Comparison of ENCODE assay signal across 8 cellular contexts in the genomic region with DNA sequence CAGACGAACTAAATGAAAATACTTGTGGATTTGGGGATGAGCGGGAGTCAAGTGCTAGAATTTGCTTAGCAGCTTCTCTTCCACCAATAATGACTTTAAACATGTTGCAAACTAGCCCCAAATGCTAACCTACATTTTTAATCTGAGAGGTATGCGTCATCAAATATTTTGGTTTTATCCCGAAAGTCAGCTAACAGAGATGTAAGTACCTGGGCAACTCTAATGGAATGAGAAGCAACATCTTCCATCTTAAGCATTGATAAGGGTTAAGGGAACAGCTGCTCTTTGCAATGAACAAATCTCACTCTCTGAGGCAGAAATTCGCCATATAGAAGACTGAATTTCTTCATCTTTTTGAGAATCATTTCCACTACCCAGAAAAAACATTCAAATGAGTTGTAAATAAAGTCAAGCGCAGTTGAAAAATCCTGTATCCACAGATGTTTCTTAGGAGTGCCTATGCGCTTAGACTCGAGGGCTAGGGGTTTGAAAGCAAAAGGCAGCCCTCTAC. TPM values are rescaled to one million over a fixed set of nuclear protein-coding genes. Genes with fewer than 3 reads are reported as not detected.
DNase-seq lines count a peak whose midpoint lies in the region; ATAC-seq and TF ChIP-seq lines count a peak whose summit lies in the region.

No MANE protein-coding gene starts in this region.

- no peaks in the 10 kb centered on the region for H3K9me3 ChIP-seq in gastroesophageal sphincter
- no peaks in the 10 kb centered on the region for H3K9me3 ChIP-seq in skeletal muscle satellite cell (replicated peaks; ENCODE audit: low read length)

- H3K4me1 ChIP-seq in gastroesophageal sphincter (peaks cover 8 to 38% (median 25%) of the 10 kb centered on the region in 3 donors), skeletal muscle satellite cell (ENCODE audit: control insufficient read depth, insufficient read depth, low read length) (peaks cover 20% of the 10 kb centered on the region)

- TF ChIP-seq EP300 in gastroesophageal sphincter (IDR thresholded peaks at IDR 0.05): no peak

- H3K36me3 ChIP-seq in H7 (replicated peaks; ENCODE audit: control insufficient read depth, insufficient read depth, low read length): no peaks in the 10 kb centered on the region
- peaks cover 0 to 6% of the 10 kb centered on the region in 2 donors for H3K36me3 ChIP-seq in gastroesophageal sphincter
- H3K36me3 ChIP-seq in skeletal muscle satellite cell (ENCODE audit: insufficient read depth, low read length): peaks cover 7% of the 10 kb centered on the region

- H3K4me2 ChIP-seq in skeletal muscle satellite cell (ENCODE audit: low read length): peak overlapping the region; percentile 96

- H3K27me3 ChIP-seq in H7 (ENCODE audit: control insufficient read depth, insufficient read depth, low read length): peaks cover 4% of the 10 kb centered on the region
- no peaks in the 10 kb centered on the region for H3K27me3 ChIP-seq in gastroesophageal sphincter
- peaks cover 11% of the 10 kb centered on the region for H3K27me3 ChIP-seq in skeletal muscle satellite cell (ENCODE audit: control insufficient read depth, insufficient read depth, low read length)

- DNase-seq in H7 (no peak), RKO (ENCODE audit: low spot score) (no peak), GM10248 (ENCODE audit: extremely low spot score) (no peak)
- no peak for DNase-seq in stimulated activated CD4-positive, alpha-beta T cell treated with anti-CD3 and anti-CD28 coated beads, Interleukin-4, amount 100 ng/mL, for 1 hour

- CTCF ChIA-PET in GM10248 (lab: Yijun Ruan, JAX): interaction anchor here (0.7 to 8.1 kb wide), 5 partner anchors 10 to 1188 kb away, joined by 3 to 97 read pairs (median 47); no protein-coding TSS in a partner anchor

- TF ChIP-seq POLR2A in gastroesophageal sphincter (IDR thresholded peaks at IDR 0.05): no peak

- H3K4me3 ChIP-seq in H7 (ENCODE audit: insufficient read depth, low read depth, low read length) (peak overlapping the region; percentile 32), WI38 (ENCODE audit: low read depth, low read length) (peak overlapping the region; percentile 59), gastroesophageal sphincter (peak overlapping the region; percentile 45 to 78), skeletal muscle satellite cell (ENCODE audit: low read length) (peak overlapping the region; percentile 73)

- H3K27ac ChIP-seq in gastroesophageal sphincter: peak overlapping the region; percentile 79 to 98 (median 89)

- peak overlapping the region; percentile 70 for H3K9ac ChIP-seq in skeletal muscle satellite cell (ENCODE audit: low read depth, low read length)

- 39 to 45% methylated on average over 8 of the region's 8 CpGs for WGBS in gastroesophageal sphincter (ENCODE audit: low coverage in 1 of 2), 2 donors

- TF ChIP-seq CTCF in WI38 (IDR thresholded peaks at IDR 0.05; ENCODE audit: low read depth, low read length) (no peak), gastroesophageal sphincter (IDR thresholded peaks at IDR 0.05) (no peak), GM10248 (IDR thresholded peaks at IDR 0.05; ENCODE audit: control extremely low read depth, extremely low read depth, low read depth, missing control alignments) (no peak)

- no peak for ATAC-seq in gastroesophageal sphincter
- ATAC-seq in GM18511 (IDR thresholded peaks at IDR 0.05; ENCODE audit: unreplicated experiment): no peak

- POLR2A ChIA-PET in GM10248 (lab: Yijun Ruan, JAX): interaction anchor here (0.6 to 1.3 kb wide), 3 partner anchors 10 to 167 kb away, joined by 3 to 9 read pairs (median 3); partner anchors contain the start of gene LBH

RNA-seq across cellular contexts. Expression of gene YPEL5, which starts 0.9 kb away (rescaled TPM):
- 28.7 and 30.1 TPM in 2 replicates for total RNA-seq in H7 (2014; rRNA removed; shearing (Covaris generic))
- 100 to 1,000 TPM; 109 to 159 (median 136) TPM for total RNA-seq in gastroesophageal sphincter
- total RNA-seq in skeletal muscle satellite cell (2012; rRNA removed): 29.3 and 31.2 TPM in 2 replicates
